ENCODE assay signal across 25 cellular contexts in genomic region chr9:3549243-3549642, GRCh38.
"Had no signal": no experiment of that assay in that cellular context is flagged by ENCODE, and none has a peak within 500 bp of the region (broad histone marks: within the 10 kb centered on the region; RNA-seq: fewer than 3 reads in every experiment).

No MANE protein-coding gene starts in this region.

- DNase-seq: activated CD4-positive, alpha-beta T cell treated with anti-CD3 and anti-CD28 coated beads, Interleukin-2, amount 10 ng/mL, durations not matched to agents 24 days and 14 days; activated CD4-positive, alpha-beta T cell treated with anti-CD3 and anti-CD28 coated beads, Interleukin-2, amount 50 U/mL, for 4 hours; activated CD8-positive, alpha-beta T cell treated with anti-CD3 and anti-CD28 coated beads for 36 hours; activated effector memory CD4-positive, alpha-beta T cell treated with anti-CD3 and anti-CD28 coated beads, Interleukin-2, amount 50 U/mL, for 16 hours; activated naive CD4-positive, alpha-beta T cell; activated naive CD4-positive, alpha-beta T cell treated with anti-CD3 and anti-CD28 coated beads, Interleukin-2, amount 50 U/mL, for 16 hours; activated naive CD8-positive, alpha-beta T cell treated with anti-CD3 and anti-CD28 coated beads for 36 hours; activated T-cell treated with anti-CD3 and anti-CD28 coated beads, Interleukin-2, amount 50 U/mL, for 1 hour; activated T-cell treated with anti-CD3 and anti-CD28 coated beads, Interleukin-2, amount 50 U/mL, for 72 hours; amniotic stem cell; aorta; brain microvascular endothelial cell; central memory CD4-positive, alpha-beta T cell; NCI-H1105 treated with DMSO at 0.1 percent for 48 hours; NCI-H1436; NCI-H1694; NCI-H1930; NCI-H2081 treated with DMSO at 0.1 percent for 48 hours; NCI-H2171 treated with DMSO at 0.1 percent for 48 hours; NCI-H2227 treated with DMSO at 0.1 percent for 48 hours; NCI-H510A treated with DMSO at 0.1 percent for 48 hours; NCI-H774; OCI-M1; Right ventricle myocardium superior had no signal

- ATAC-seq: activated CD8-positive, alpha-beta T cell treated with anti-CD3 and anti-CD28 coated beads for 36 hours; activated T-cell treated with anti-CD3 and anti-CD28 coated beads, Interleukin-2, amount 50 U/mL, for 72 hours; activated T-helper 17 cell treated with anti-CD3 and anti-CD28 coated beads, Interleukin-2, amount 50 U/mL, for 72 hours had no signal

- H3K27ac ChIP-seq: brain microvascular endothelial cell had no signal

- H3K36me3 ChIP-seq: brain microvascular endothelial cell had no signal

- H3K27me3 ChIP-seq: brain microvascular endothelial cell had no signal
